ENCODE assay signal across 8 cellular contexts in genomic region chr14:59254146-59254910, GRCh38.
A peak's percentile ranks its signal among the peaks of the same experiment; 100 is the strongest.
DNase-seq lines count a peak whose midpoint lies in the region; ATAC-seq and TF ChIP-seq lines count a peak whose summit lies in the region.

No MANE protein-coding gene starts in this region.

- no peak overlapping the region for H3K9ac ChIP-seq in HUES48 (ENCODE audit: low read depth, low read length)

- H3K36me3 ChIP-seq in HUES48 (ENCODE audit: control insufficient read depth, insufficient read depth, low read length) (no peaks in the 10 kb centered on the region), mesodermal cell (ENCODE audit: control insufficient read depth, insufficient read depth, low read length) (no peaks in the 10 kb centered on the region)
- no peaks in the 10 kb centered on the region for H3K36me3 ChIP-seq in naive thymus-derived CD4-positive, alpha-beta T cell (ENCODE audit: control insufficient read depth in 2 of 3, insufficient read depth in 3 of 3, low read length in 3 of 3)

- no peaks in the 10 kb centered on the region for H3K27me3 ChIP-seq in HUES48 (ENCODE audit: control insufficient read depth, insufficient read depth, low read length)
- no peaks in the 10 kb centered on the region for H3K27me3 ChIP-seq in naive thymus-derived CD4-positive, alpha-beta T cell (ENCODE audit: control insufficient read depth in 2 of 2, insufficient read depth in 2 of 2, low read length in 2 of 2)

- POLR2A ChIA-PET in AG04449 (lab: Yijun Ruan, JAX), result interaction anchor here (1.3 kb wide), 1 partner anchor 21 kb away, joined by 4 read pairs; no protein-coding TSS in a partner anchor
- POLR2A ChIA-PET in naive thymus-derived CD4-positive, alpha-beta T cell (lab: Charles Lee), result no interaction called here

- H3K9me3 Mint-ChIP-seq in naive thymus-derived CD4-positive, alpha-beta T cell, result peaks cover 0 to 7% (median 0%) of the 10 kb centered on the region in 11 donors
- no peaks in the 10 kb centered on the region for H3K9me3 Mint-ChIP-seq in activated T-helper 2 cell treated with anti-CD3 and anti-CD28 coated beads, Interferon-gamma antibody, Interleukin-2, Interleukin-4, amounts not matched to agents 10 μg/mL and 5 μg/mL and 100 μg/mL, durations not matched to agents 14 hours and 24 hours and 36 hours

- TF ChIP-seq CTCF in AG04449 (IDR thresholded peaks at IDR 0.05; ENCODE audit: insufficient read depth, low read length, missing control alignments), result no peak

- no peak overlapping the region for H3K4me3 Mint-ChIP-seq in naive thymus-derived CD4-positive, alpha-beta T cell
- no peak overlapping the region for H3K4me3 Mint-ChIP-seq in activated T-helper 2 cell treated with anti-CD3 and anti-CD28 coated beads, Interferon-gamma antibody, Interleukin-2, Interleukin-4, amounts not matched to agents 10 μg/mL and 5 μg/mL and 100 μg/mL, durations not matched to agents 14 hours and 24 hours and 36 hours (ENCODE audit: low read depth)

- peaks cover 0 to 23% (median 5%) of the 10 kb centered on the region in 7 donors for H3K4me1 Mint-ChIP-seq in naive thymus-derived CD4-positive, alpha-beta T cell
- H3K4me1 Mint-ChIP-seq in activated T-helper 2 cell treated with anti-CD3 and anti-CD28 coated beads, Interferon-gamma antibody, Interleukin-2, Interleukin-4, amounts not matched to agents 10 μg/mL and 5 μg/mL and 100 μg/mL, durations not matched to agents 14 hours and 24 hours and 36 hours (ENCODE audit: low read depth), result no peaks in the 10 kb centered on the region

- peaks cover 4 to 16% (median 7%) of the 10 kb centered on the region in 5 donors for H3K36me3 Mint-ChIP-seq in naive thymus-derived CD4-positive, alpha-beta T cell
- H3K36me3 Mint-ChIP-seq in activated T-helper 2 cell treated with anti-CD3 and anti-CD28 coated beads, Interferon-gamma antibody, Interleukin-2, Interleukin-4, amounts not matched to agents 10 μg/mL and 5 μg/mL and 100 μg/mL, durations not matched to agents 14 hours and 24 hours and 36 hours (ENCODE audit: low read depth), result no peaks in the 10 kb centered on the region

- no peak overlapping the region for H3K4me3 ChIP-seq in AG04449 (ENCODE audit: low read depth, low read length)
- H3K4me3 ChIP-seq in HUES48 (ENCODE audit: low read depth, low read length), result no peak overlapping the region
- H3K4me3 ChIP-seq in mesodermal cell (ENCODE audit: extremely low read depth, insufficient read depth, low read length, poor library complexity, severe bottlenecking), result no peak overlapping the region
- no peak overlapping the region for H3K4me3 ChIP-seq in naive thymus-derived CD4-positive, alpha-beta T cell (ENCODE audit: low read length)

- H3K9me3 ChIP-seq in HUES48 (ENCODE audit: control insufficient read depth, insufficient read depth, low read length) (no peaks in the 10 kb centered on the region), mesodermal cell (ENCODE audit: control insufficient read depth, low read length) (no peaks in the 10 kb centered on the region)
- H3K9me3 ChIP-seq in naive thymus-derived CD4-positive, alpha-beta T cell (ENCODE audit: control insufficient read depth in 2 of 3, low read length in 3 of 3), result no peaks in the 10 kb centered on the region

- H3K27me3 Mint-ChIP-seq in naive thymus-derived CD4-positive, alpha-beta T cell, result peaks cover 0 to 2% (median 0%) of the 10 kb centered on the region in 5 donors
- H3K27me3 Mint-ChIP-seq in activated T-helper 2 cell treated with anti-CD3 and anti-CD28 coated beads, Interferon-gamma antibody, Interleukin-2, Interleukin-4, amounts not matched to agents 10 μg/mL and 5 μg/mL and 100 μg/mL, durations not matched to agents 14 hours and 24 hours and 36 hours (ENCODE audit: low read depth), result no peaks in the 10 kb centered on the region

- DNase-seq in AG04449 (ENCODE audit: low read depth, low spot score) (peak; percentile 95), cerebellar cortex (ENCODE audit: low spot score) (peak; percentile 27), SHP77 (lab: John Stamatoyannopoulos, UW) (no peak)
- no peak for DNase-seq in naive thymus-derived CD4-positive, alpha-beta T cell
- no peak for DNase-seq in activated T-helper 2 cell treated with anti-CD3 and anti-CD28 coated beads, Interferon-gamma antibody, Interleukin-2, Interleukin-4, amounts not matched to agents 10 μg/mL and 5 μg/mL and 100 μg/mL, durations not matched to agents 14 hours and 24 hours and 36 hours (ENCODE audit: low spot score)

- peaks cover 34% of the 10 kb centered on the region for H3K4me1 ChIP-seq in HUES48 (ENCODE audit: control insufficient read depth, insufficient read depth, low read length)
- peaks cover 9% of the 10 kb centered on the region for H3K4me1 ChIP-seq in mesodermal cell (ENCODE audit: control insufficient read depth, insufficient read depth, low read length, poor library complexity, severe bottlenecking)
- H3K4me1 ChIP-seq in naive thymus-derived CD4-positive, alpha-beta T cell (ENCODE audit: control insufficient read depth in 2 of 2, insufficient read depth in 2 of 2, low read length in 2 of 2), result no peaks in the 10 kb centered on the region

- intact Hi-C loops in naive thymus-derived CD4-positive, alpha-beta T cell (cut with micrococcal nuclease), result no loop called here
- intact Hi-C loops in activated T-helper 2 cell treated with anti-CD3 and anti-CD28 coated beads, Interferon-gamma antibody, Interleukin-2, Interleukin-4, amounts not matched to agents 10 μg/mL and 5 μg/mL and 100 μg/mL, durations not matched to agents 14 hours and 24 hours and 36 hours (cut with micrococcal nuclease), result no loop called here

- H3K27ac Mint-ChIP-seq in naive thymus-derived CD4-positive, alpha-beta T cell, result no peak overlapping the region
- H3K27ac Mint-ChIP-seq in activated T-helper 2 cell treated with anti-CD3 and anti-CD28 coated beads, Interferon-gamma antibody, Interleukin-2, Interleukin-4, amounts not matched to agents 10 μg/mL and 5 μg/mL and 100 μg/mL, durations not matched to agents 14 hours and 24 hours and 36 hours, result no peak overlapping the region

- CTCF ChIA-PET in AG04449 (lab: Yijun Ruan, JAX), result interaction anchor here (1.0 kb wide), 1 partner anchor 128 kb away, joined by 3 read pairs; no protein-coding TSS in a partner anchor
- CTCF ChIA-PET in naive thymus-derived CD4-positive, alpha-beta T cell (lab: Charles Lee), result interaction anchor here (0.8 kb wide), 1 partner anchor 15 kb away, joined by 4 read pairs; no protein-coding TSS in a partner anchor

- ATAC-seq in naive thymus-derived CD4-positive, alpha-beta T cell, result no peak
- ATAC-seq in GM18502 (IDR thresholded peaks at IDR 0.05; ENCODE audit: poor library complexity, unreplicated experiment), result no peak

- 74 to 85% methylated on average over 4 to 5 of the region's 7 CpGs for WGBS in mesodermal cell (ENCODE audit: insufficient coverage in 2 of 2), 2 experiments

- H3K27ac ChIP-seq in HUES48 (ENCODE audit: low read depth, low read length) (peak overlapping the region; percentile 8), mesodermal cell (ENCODE audit: low read depth, low read length, severe bottlenecking) (peak overlapping the region; percentile 10)
- no peak overlapping the region for H3K27ac ChIP-seq in naive thymus-derived CD4-positive, alpha-beta T cell (ENCODE audit: low read depth, low read length)

Comparison
In these comparisons a context has a peak if more than half of its experiments do, and no peak if none do; other contexts are left out.
1. DNase-seq: peak in AG04449 (single experiment) and cerebellar cortex (single experiment); none in naive thymus-derived CD4-positive, alpha-beta T cell (0 of 9), SHP77 (0 of 2) and activated T-helper 2 cell treated with anti-CD3 and anti-CD28 coated beads, Interferon-gamma antibody, Interleukin-2, Interleukin-4, amounts not matched to agents 10 μg/mL and 5 μg/mL and 100 μg/mL, durations not matched to agents 14 hours and 24 hours and 36 hours (single experiment).